ENCODE assay signal across 28 cellular contexts in genomic region chr20:13793001-13793400, GRCh38. TPM values are rescaled to one million over a fixed set of nuclear protein-coding genes. Genes with fewer than 3 reads are reported as not detected.
DNase-seq lines count a peak whose midpoint lies in the region; ATAC-seq, FAIRE-seq and TF ChIP-seq lines count a peak whose summit lies in the region.
"Had no signal": no experiment of that assay in that cellular context is flagged by ENCODE, and none has a peak within 500 bp of the region (broad histone marks: within the 10 kb centered on the region; RNA-seq: fewer than 3 reads in every experiment).

No MANE protein-coding gene starts in this region.

- H3K9me1 ChIP-seq in endothelial cell of umbilical vein (replicated peaks; ENCODE audit: control insufficient read depth, extremely low read depth, insufficient read depth, low read length), result no peaks in the 10 kb centered on the region

- H3K36me3 ChIP-seq in left ventricle myocardium inferior, result peaks cover 94% of the 10 kb centered on the region
- peaks cover 48 to 87% of the 10 kb centered on the region in 2 experiments for H3K36me3 ChIP-seq in HepG2 (replicated peaks in 1 of 2; ENCODE audit: control insufficient read depth in 1 of 2, insufficient read depth in 2 of 2, low read length in 2 of 2)
- H3K36me3 ChIP-seq in right lobe of liver, result peaks cover 0 to 49% (median 22%) of the 10 kb centered on the region in 4 donors
- H3K36me3 ChIP-seq in endothelial cell of umbilical vein (ENCODE audit: control insufficient read depth in 2 of 2, extremely low read depth in 1 of 2, insufficient read depth in 2 of 2, low read length in 2 of 2), result peaks cover 16 to 31% of the 10 kb centered on the region in 2 experiments

- FAIRE-seq in HepG2 (lab: Jason Lieb, UNC) (no peak), endothelial cell of umbilical vein (lab: Jason Lieb, UNC) (no peak)
- FAIRE-seq: A204.1, GM12878, GM12892, GM18507, GM19239 had no signal

- in situ Hi-C loops in HepG2 (cut with HindIII; ENCODE audit: extremely low pct_ligation_motif_present, low pct_unique_long_range_greater_than_20kb), result no loop called here

- intact Hi-C loops in left ventricle myocardium inferior (cut with micrococcal nuclease), result no loop called here
- intact Hi-C loops in right cardiac atrium (cut with DNase I), result no loop called here
- intact Hi-C loops in HepG2 (cut with micrococcal nuclease; ENCODE audit: unreplicated experiment), result no loop called here
- intact Hi-C loops in right lobe of liver (cut with DNase I), result no loop called here
- intact Hi-C loops in endothelial cell of umbilical vein (cut with micrococcal nuclease), result no loop called here

- H2AFZ ChIP-seq in HepG2 (ENCODE audit: low read length), result no peak overlapping the region
- H2AFZ ChIP-seq in endothelial cell of umbilical vein (ENCODE audit: low read depth, low read length), result no peak overlapping the region

- peaks cover 13% of the 10 kb centered on the region for H3K79me2 ChIP-seq in HepG2 (ENCODE audit: insufficient read depth, low read length)
- H3K79me2 ChIP-seq in endothelial cell of umbilical vein (ENCODE audit: control insufficient read depth, insufficient read depth, low read length), result peaks cover 2% of the 10 kb centered on the region

- BruUV-seq in HepG2 (replicated peaks; lab: Mats Ljungman, UMichigan), result no TSS peak
- BruUV-seq in endothelial cell of umbilical vein (replicated peaks; lab: Mats Ljungman, UMichigan), result no TSS peak

- POLR2A ChIA-PET in HepG2 (lab: Yijun Ruan, JAX), result interaction anchor here (1.3 kb wide), 1 partner anchor 8 kb away, joined by 5 read pairs; the partner anchor contains the start of genes ESF1 and NDUFAF5
- POLR2A ChIA-PET in endothelial cell of umbilical vein (lab: Charles Lee), result interaction anchor here (0.7 to 0.8 kb wide), 2 partner anchors 8 to 879 kb away, joined by 3 read pairs; partner anchors contain the start of genes ESF1 and NDUFAF5

- H3K9me3 ChIP-seq in left ventricle myocardium inferior (replicated peaks) (no peaks in the 10 kb centered on the region), right cardiac atrium (ENCODE audit: control insufficient read depth, low read length) (no peaks in the 10 kb centered on the region), HepG2 (ENCODE audit: low read length) (no peaks in the 10 kb centered on the region), right lobe of liver (no peaks in the 10 kb centered on the region), endothelial cell of umbilical vein (replicated peaks; ENCODE audit: control insufficient read depth, insufficient read depth, low read length) (no peaks in the 10 kb centered on the region)
- H3K9me3 ChIP-seq: BE2C, BLaER1 had no signal

- ATAC-seq in right cardiac atrium, result no peak
- ATAC-seq in HepG2, result no peak
- no peak for ATAC-seq in right lobe of liver
- ATAC-seq in GM18873 (IDR thresholded peaks at IDR 0.05; ENCODE audit: low FRiP score, unreplicated experiment), result no peak
- no peak for ATAC-seq in HG02938 (IDR thresholded peaks at IDR 0.05; ENCODE audit: unreplicated experiment)
- ATAC-seq: GM12878 had no signal

- TF ChIP-seq POLR2A in HepG2 (IDR thresholded peaks at IDR 0.05; ENCODE audit: insufficient read depth in 1 of 2, low read depth in 2 of 2, low read length in 2 of 2), result no peak
- no peak for TF ChIP-seq POLR2A in right lobe of liver (IDR thresholded peaks at IDR 0.05)
- TF ChIP-seq POLR2A in endothelial cell of umbilical vein (IDR thresholded peaks at IDR 0.05; ENCODE audit: low read depth, low read length), result no peak

- no peak for TF ChIP-seq RAD21 in HepG2 (CRISPR knock-in tag; IDR thresholded peaks at IDR 0.05)

- DNase-seq in left ventricle myocardium inferior (no peak), right cardiac atrium (no peak), HepG2 (ENCODE audit: low spot score) (no peak), right lobe of liver (no peak), endothelial cell of umbilical vein (ENCODE audit: low read depth, low spot score) (peak; percentile 25)
- DNase-seq: 8988T; ACHN; BE2C; C1 segment of cervical spinal cord; CD4-positive, alpha-beta memory T cell; CD4-positive, CD25-positive, alpha-beta regulatory T cell; CD8-positive, alpha-beta memory T cell; COR-L47; DMS 273 treated with DMSO at 0.1 percent for 48 hours; DMS153; DMS53; DMS79; DND-41; EL; GDM1 had no signal

- peaks cover 44% of the 10 kb centered on the region for H3K4me1 ChIP-seq in left ventricle myocardium inferior
- H3K4me1 ChIP-seq in right cardiac atrium (ENCODE audit: control insufficient read depth, insufficient read depth, low read length), result no peaks in the 10 kb centered on the region
- H3K4me1 ChIP-seq in HepG2 (ENCODE audit: insufficient read depth, low read length), result peaks cover 32% of the 10 kb centered on the region
- H3K4me1 ChIP-seq in right lobe of liver, result peaks cover 0 to 13% (median 2%) of the 10 kb centered on the region in 4 donors
- peaks cover 2% of the 10 kb centered on the region for H3K4me1 ChIP-seq in endothelial cell of umbilical vein (ENCODE audit: control insufficient read depth, extremely low read depth, insufficient read depth, low read length)
- H3K4me1 ChIP-seq: BE2C, BLaER1 had no signal

- no peaks in the 10 kb centered on the region; the same call in 1 of the 2 replicates for H4K20me1 ChIP-seq in HepG2 (ENCODE audit: insufficient read depth, low read length)
- no peaks in the 10 kb centered on the region for H4K20me1 ChIP-seq in endothelial cell of umbilical vein (replicated peaks; ENCODE audit: control insufficient read depth, extremely low read depth, insufficient read depth, low read length)

- H3K9ac ChIP-seq in HepG2 (ENCODE audit: insufficient read depth, low read depth, low read length), result no peak overlapping the region
- H3K9ac ChIP-seq in endothelial cell of umbilical vein (replicated peaks; ENCODE audit: extremely low read depth, insufficient read depth, low read length), result no peak overlapping the region
- H3K9ac ChIP-seq: BLaER1 had no signal

- 95% methylated on average over 1 of the region's 1 CpG for WGBS in right cardiac atrium
- 97% methylated on average over 1 of the region's 1 CpG for WGBS in HepG2 (ENCODE audit: low lambda C conversion rate)
- WGBS in right lobe of liver (ENCODE audit: insufficient coverage, low coverage, low lambda C conversion rate, missing lambda C conversion rate), result 92% methylated on average over 1 of the region's 1 CpG

- dilution Hi-C loops in endothelial cell of umbilical vein (cut with MboI; ENCODE audit: extremely low pct_ligation_motif_present, low sequenced_read_pairs), result no loop called here

- H3K4me2 ChIP-seq in HepG2 (ENCODE audit: low read depth, low read length) (no peak overlapping the region), endothelial cell of umbilical vein (ENCODE audit: insufficient read depth, low read length) (no peak overlapping the region)
- H3K4me2 ChIP-seq: BLaER1 had no signal

- CTCF ChIA-PET in HepG2 (lab: Yijun Ruan, JAX; ENCODE audit: low intra/inter-chr PET ratio, low total read pairs) (no interaction called here), endothelial cell of umbilical vein (lab: Charles Lee) (interaction anchor here (1.4 to 2.6 kb wide), 2 partner anchors 21 to 468 kb away, joined by 3 to 14 read pairs; no protein-coding TSS in a partner anchor)

- H3K27ac ChIP-seq in left ventricle myocardium inferior (replicated peaks), result peak overlapping the region; percentile 66
- H3K27ac ChIP-seq in right cardiac atrium (ENCODE audit: low read length), result no peak overlapping the region
- H3K27ac ChIP-seq in HepG2 (ENCODE audit: extremely low read length, insufficient read depth, low read length), result no peak overlapping the region
- H3K27ac ChIP-seq in right lobe of liver, result no peak overlapping the region
- H3K27ac ChIP-seq in endothelial cell of umbilical vein (ENCODE audit: insufficient read depth, low read depth, low read length), result no peak overlapping the region
- H3K27ac ChIP-seq: BLaER1 had no signal

- no peaks in the 10 kb centered on the region for H3K27me3 ChIP-seq in left ventricle myocardium inferior (ENCODE audit: low read depth)
- H3K27me3 ChIP-seq in right cardiac atrium (ENCODE audit: control insufficient read depth, insufficient read depth), result no peaks in the 10 kb centered on the region
- no peaks in the 10 kb centered on the region for H3K27me3 ChIP-seq in HepG2 (ENCODE audit: control insufficient read depth in 1 of 2, insufficient read depth in 2 of 2, low read length in 2 of 2)
- H3K27me3 ChIP-seq in right lobe of liver, result no peaks in the 10 kb centered on the region
- H3K27me3 ChIP-seq in endothelial cell of umbilical vein (ENCODE audit: control insufficient read depth in 2 of 2, insufficient read depth in 2 of 2, low read length in 2 of 2), result no peaks in the 10 kb centered on the region
- H3K27me3 ChIP-seq: BE2C, BLaER1 had no signal

- TF ChIP-seq CTCF in left ventricle myocardium inferior (IDR thresholded peaks at IDR 0.05; ENCODE audit: borderline replicate concordance), result no peak
- no peak for TF ChIP-seq CTCF in HepG2 (CRISPR knock-in tag; IDR thresholded peaks at IDR 0.05)
- TF ChIP-seq CTCF in right lobe of liver (IDR thresholded peaks at IDR 0.05), result no peak
- TF ChIP-seq CTCF in endothelial cell of umbilical vein (IDR thresholded peaks at IDR 0.05; ENCODE audit: extremely low read depth in 1 of 2, insufficient read depth in 1 of 2, low read depth in 1 of 2, low read length in 2 of 2), result no peak

- no peak overlapping the region for H3K4me3 ChIP-seq in left ventricle myocardium inferior
- no peak overlapping the region for H3K4me3 ChIP-seq in right cardiac atrium (ENCODE audit: low read length)
- H3K4me3 ChIP-seq in HepG2 (replicated peaks in 1 of 3; ENCODE audit: insufficient read depth in 1 of 3, low read depth in 2 of 3, low read length in 3 of 3), result no peak overlapping the region
- no peak overlapping the region for H3K4me3 ChIP-seq in right lobe of liver
- no peak overlapping the region for H3K4me3 ChIP-seq in endothelial cell of umbilical vein (replicated peaks in 1 of 3; ENCODE audit: insufficient read depth in 1 of 3, low read depth in 1 of 3, low read length in 3 of 3)
- H3K4me3 ChIP-seq: BLaER1, GM12878 had no signal

- TF ChIP-seq EP300 in HepG2 (IDR thresholded peaks at IDR 0.05; ENCODE audit: low read depth in 2 of 2, low read length in 2 of 2) (no peak), HepG2 (CRISPR knock-in tag; IDR thresholded peaks at IDR 0.05; ENCODE audit: borderline replicate concordance) (no peak)

RNA-seq across cellular contexts. Expression of gene NDUFAF5, which starts 8.2 kb away (rescaled TPM):
- total RNA-seq in left ventricle myocardium inferior, result 60.2 TPM
- total RNA-seq in right cardiac atrium, result 10 to 100 TPM; 56.1 to 72.3 (median 64.1) TPM
- 55.7 TPM for polyA plus RNA-seq in right cardiac atrium
- total RNA-seq in HepG2 (2016; rRNA removed; fragmentation: Illumina TruSeq; extraction: Trizol), result 66.7 and 86.0 TPM in 2 replicates
- 30.8 and 32.0 TPM in 2 replicates for total RNA-seq in HepG2 (2016; cell fraction: cytosol; rRNA removed; fragmentation: Illumina TruSeq; extraction: Trizol; ENCODE audit: low read depth)
- total RNA-seq in HepG2 (2016; cell fraction: insoluble cytoplasmic fraction; rRNA removed; fragmentation: Illumina TruSeq; extraction: Trizol), result 74.9 and 86.0 TPM in 2 replicates
- 50.4 and 54.3 TPM in 2 replicates for total RNA-seq in HepG2 (2016; cell fraction: membrane; rRNA removed; fragmentation: Illumina TruSeq; extraction: Trizol)
- total RNA-seq in HepG2 (2016; cell fraction: nucleus; rRNA removed; fragmentation: Illumina TruSeq; extraction: Trizol), result 91.1 and 92.0 TPM in 2 replicates
- 18.7 and 23.1 TPM in 2 replicates for polyA plus RNA-seq in HepG2 (2011; rRNA removed)
- 10.1 and 15.3 TPM in 2 replicates for polyA plus RNA-seq in HepG2 (2011; cell fraction: cytosol; rRNA removed)
- polyA plus RNA-seq in HepG2 (2011; cell fraction: nucleus; rRNA removed), result 20.9 and 31.1 TPM in 2 replicates
- 27.5 and 36.0 TPM in 2 replicates for polyA plus RNA-seq in HepG2 (2012)
- polyA plus RNA-seq in HepG2 (2016; cell fraction: cytosol; fragmentation: Illumina TruSeq; extraction: Trizol; ENCODE audit: low read depth), result 19.8 and 21.6 TPM in 2 replicates
- polyA plus RNA-seq in HepG2 (2016; cell fraction: insoluble cytoplasmic fraction; fragmentation: Illumina TruSeq; extraction: Trizol; ENCODE audit: low read depth), result 63.1 and 68.5 TPM in 2 replicates
- 22.7 and 26.9 TPM in 2 replicates for polyA plus RNA-seq in HepG2 (2016; cell fraction: membrane; fragmentation: Illumina TruSeq; extraction: Trizol; ENCODE audit: low read depth)
- polyA plus RNA-seq in HepG2 (2016; cell fraction: nucleus; fragmentation: Illumina TruSeq; extraction: Trizol; ENCODE audit: insufficient read depth, low read depth), result 87.8 and 109 TPM in 2 replicates
- polyA minus RNA-seq in HepG2 (2011; rRNA and poly(A)+ RNA removed; ENCODE audit: low replicate concordance), result 4.9 and 6.3 TPM in 2 replicates
- 8.4 and 9.1 TPM in 2 replicates for polyA minus RNA-seq in HepG2 (2011; cell fraction: cytosol; rRNA and poly(A)+ RNA removed)
- 107 and 108 TPM in 2 replicates for polyA minus RNA-seq in HepG2 (2011; cell fraction: nucleus; rRNA and poly(A)+ RNA removed)
- 10 to 100 TPM in 5 of 6 experiments, 1 to 10 TPM in 1; 9.8 to 15.9 (median 11.7) TPM for total RNA-seq in right lobe of liver
- total RNA-seq in endothelial cell of umbilical vein, result 26.4 and 28.4 TPM in 2 replicates
- 6.1 and 9.8 TPM in 2 replicates for polyA plus RNA-seq in endothelial cell of umbilical vein
- polyA plus RNA-seq in endothelial cell of umbilical vein (2011; cell fraction: cytosol; rRNA removed), result 11.6 and 12.0 TPM in 2 replicates
- 25.3 and 32.6 TPM in 2 replicates for polyA plus RNA-seq in endothelial cell of umbilical vein (2011; cell fraction: nucleus; rRNA removed)
- polyA plus RNA-seq in endothelial cell of umbilical vein (2012), result 22.1 and 28.1 TPM in 2 replicates
- 10.3 and 10.9 TPM in 2 replicates for polyA minus RNA-seq in endothelial cell of umbilical vein
- 5.0 TPM for polyA minus RNA-seq in endothelial cell of umbilical vein (2011; cell fraction: cytosol; rRNA and poly(A)+ RNA removed)
- 18.4 and 23.2 TPM in 2 replicates for polyA minus RNA-seq in endothelial cell of umbilical vein (2011; cell fraction: nucleus; rRNA and poly(A)+ RNA removed)

RNA-seq across cellular contexts. Expression of gene ESF1, which starts 8.3 kb away (rescaled TPM):
- total RNA-seq in left ventricle myocardium inferior, result 15.5 TPM
- total RNA-seq in right cardiac atrium, result 10 to 100 TPM; 10.8 to 16.6 (median 13.6) TPM
- 11.9 TPM for polyA plus RNA-seq in right cardiac atrium
- total RNA-seq in HepG2 (2016; rRNA removed; fragmentation: Illumina TruSeq; extraction: Trizol), result 66.9 and 95.1 TPM in 2 replicates
- total RNA-seq in HepG2 (2016; cell fraction: cytosol; rRNA removed; fragmentation: Illumina TruSeq; extraction: Trizol; ENCODE audit: low read depth), result 7.5 and 9.0 TPM in 2 replicates
- 68.6 and 90.2 TPM in 2 replicates for total RNA-seq in HepG2 (2016; cell fraction: insoluble cytoplasmic fraction; rRNA removed; fragmentation: Illumina TruSeq; extraction: Trizol)
- 13.8 and 18.1 TPM in 2 replicates for total RNA-seq in HepG2 (2016; cell fraction: membrane; rRNA removed; fragmentation: Illumina TruSeq; extraction: Trizol)
- 67.2 and 79.2 TPM in 2 replicates for total RNA-seq in HepG2 (2016; cell fraction: nucleus; rRNA removed; fragmentation: Illumina TruSeq; extraction: Trizol)
- 5.7 and 7.3 TPM in 2 replicates for polyA plus RNA-seq in HepG2 (2011; rRNA removed)
- 1.7 and 2.7 TPM in 2 replicates for polyA plus RNA-seq in HepG2 (2011; cell fraction: cytosol; rRNA removed)
- 2.5 and 5.8 TPM in 2 replicates for polyA plus RNA-seq in HepG2 (2011; cell fraction: nucleus; rRNA removed)
- 34.6 and 44.9 TPM in 2 replicates for polyA plus RNA-seq in HepG2 (2012)
- polyA plus RNA-seq in HepG2 (2016; cell fraction: cytosol; fragmentation: Illumina TruSeq; extraction: Trizol; ENCODE audit: low read depth), result 1.00 and 1.2 TPM in 2 replicates
- 69.7 and 73.1 TPM in 2 replicates for polyA plus RNA-seq in HepG2 (2016; cell fraction: insoluble cytoplasmic fraction; fragmentation: Illumina TruSeq; extraction: Trizol; ENCODE audit: low read depth)
- polyA plus RNA-seq in HepG2 (2016; cell fraction: membrane; fragmentation: Illumina TruSeq; extraction: Trizol; ENCODE audit: low read depth), result 3.0 and 3.7 TPM in 2 replicates
- 61.2 and 66.0 TPM in 2 replicates for polyA plus RNA-seq in HepG2 (2016; cell fraction: nucleus; fragmentation: Illumina TruSeq; extraction: Trizol; ENCODE audit: insufficient read depth, low read depth)
- polyA minus RNA-seq in HepG2 (2011; rRNA and poly(A)+ RNA removed; ENCODE audit: low replicate concordance), result 0.32 and 0.37 TPM in 2 replicates
- polyA minus RNA-seq in HepG2 (2011; cell fraction: cytosol; rRNA and poly(A)+ RNA removed), result 10.5 and 11.4 TPM in 2 replicates
- 47.6 and 49.1 TPM in 2 replicates for polyA minus RNA-seq in HepG2 (2011; cell fraction: nucleus; rRNA and poly(A)+ RNA removed)
- 1 to 10 TPM; 4.4 to 8.9 (median 6.9) TPM for total RNA-seq in right lobe of liver
- total RNA-seq in endothelial cell of umbilical vein, result 15.2 and 15.5 TPM in 2 replicates
- polyA plus RNA-seq in endothelial cell of umbilical vein, result 0.24 and 0.72 TPM in 2 replicates
- polyA plus RNA-seq in endothelial cell of umbilical vein (2011; cell fraction: cytosol; rRNA removed), result 2.2 and 2.3 TPM in 2 replicates
- 2.7 and 4.8 TPM in 2 replicates for polyA plus RNA-seq in endothelial cell of umbilical vein (2011; cell fraction: nucleus; rRNA removed)
- 18.8 and 21.9 TPM in 2 replicates for polyA plus RNA-seq in endothelial cell of umbilical vein (2012)
- 0.63 and 0.74 TPM in 2 replicates for polyA minus RNA-seq in endothelial cell of umbilical vein
- 3.8 TPM for polyA minus RNA-seq in endothelial cell of umbilical vein (2011; cell fraction: cytosol; rRNA and poly(A)+ RNA removed)
- 4.6 and 4.9 TPM in 2 replicates for polyA minus RNA-seq in endothelial cell of umbilical vein (2011; cell fraction: nucleus; rRNA and poly(A)+ RNA removed)
